8 cellular contexts compared by ENCODE assay signal in the genomic region with DNA sequence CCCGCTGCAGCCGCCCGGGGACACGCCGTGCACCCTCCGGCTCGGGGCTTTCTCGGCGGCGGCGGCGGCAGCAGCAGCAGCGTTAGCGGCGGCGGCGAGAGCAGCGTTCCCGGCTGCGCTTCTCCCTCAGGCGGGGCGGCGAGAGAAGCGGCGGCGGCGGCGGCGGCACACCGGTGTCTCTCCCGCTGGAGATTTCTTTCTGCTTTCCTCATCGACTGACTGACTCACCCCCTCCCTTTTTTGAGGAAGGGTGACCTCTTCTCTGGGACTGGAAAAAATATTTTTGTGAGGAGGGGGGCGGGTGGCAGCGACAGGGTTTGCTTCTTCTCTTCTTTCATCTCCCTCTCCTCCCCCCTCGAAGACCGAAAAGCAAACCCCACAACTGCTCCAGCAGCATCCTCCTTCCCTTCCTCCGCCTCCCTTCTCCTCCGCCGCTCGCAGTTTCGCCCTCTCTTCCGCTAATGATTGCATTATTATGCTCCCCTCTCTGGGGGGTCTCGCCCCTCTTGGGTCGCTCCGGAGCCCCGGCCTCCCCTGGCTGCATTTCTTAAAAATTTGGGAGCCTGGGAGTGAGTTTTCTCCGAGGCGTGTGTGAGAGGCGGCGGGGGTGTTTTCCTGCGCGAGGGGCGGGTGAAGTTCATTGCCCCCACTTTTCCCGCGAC. TPM values are rescaled to one million over a fixed set of nuclear protein-coding genes. Genes with fewer than 3 reads are reported as not detected.
A peak's percentile ranks its signal among the peaks of the same experiment; 100 is the strongest.
DNase-seq lines count a peak whose midpoint lies in the region; ATAC-seq and TF ChIP-seq lines count a peak whose summit lies in the region.

No MANE protein-coding gene starts in this region.

- H3K4me1 ChIP-seq in foreskin keratinocyte (no peaks in the 10 kb centered on the region), ovary (ENCODE audit: insufficient read depth) (peaks cover 6% of the 10 kb centered on the region)

- ATAC-seq in foreskin keratinocyte (peak; percentile 30), HG02981 (IDR thresholded peaks at IDR 0.05; ENCODE audit: unreplicated experiment) (no peak), HG03045 (IDR thresholded peaks at IDR 0.05; ENCODE audit: unreplicated experiment) (no peak)

- no peak for TF ChIP-seq EP300 in ovary (IDR thresholded peaks at IDR 0.05)

- TF ChIP-seq POLR2A in ovary (IDR thresholded peaks at IDR 0.05): peak; percentile 15

- H3K36me3 ChIP-seq in WERI-Rb-1 (0 out of 2 replicates have a peak, but pooled peaks cover 4% of the 10 kb centered on the region), ovary (no peaks in the 10 kb centered on the region)

- H3K27me3 ChIP-seq in WERI-Rb-1 (ENCODE audit: insufficient read depth, low read depth, severe bottlenecking) (no peaks in the 10 kb centered on the region), foreskin keratinocyte (peaks cover 68% of the 10 kb centered on the region), ovary (no peaks in the 10 kb centered on the region)

- H3K4me3 ChIP-seq in WERI-Rb-1 (ENCODE audit: low read depth, low read length): peak overlapping the region; percentile 91
- H3K4me3 ChIP-seq in ovary: peak overlapping the region; percentile 81

- WGBS in ovary, 3 donors: 0 to 1% (median 1%) methylated on average over 55 of the region's 55 CpGs

- H3K27ac ChIP-seq in WERI-Rb-1 (peak overlapping the region; percentile 67), foreskin keratinocyte (no peak overlapping the region), ovary (peak overlapping the region; percentile 74 to 95)

- TF ChIP-seq CTCF in WERI-Rb-1 (IDR thresholded peaks at IDR 0.05; ENCODE audit: low read depth, low read length) (no peak), foreskin keratinocyte (conservative IDR thresholded peaks at IDR 0.05) (no peak), ovary (IDR thresholded peaks at IDR 0.05) (no peak)

- intact Hi-C loops in ovary (cut with DNase I): loop anchor here in 1 of 4 donors (10.0 kb wide), 1 partner anchor 1096 kb away; no protein-coding TSS in a partner anchor

- no peaks in the 10 kb centered on the region for H3K9me3 ChIP-seq in WERI-Rb-1 (ENCODE audit: severe bottlenecking)
- H3K9me3 ChIP-seq in ovary: no peaks in the 10 kb centered on the region

- DNase-seq in DMS53 treated with DMSO at 0.1 percent for 48 hours (lab: John Stamatoyannopoulos, UW; ENCODE audit: unreplicated experiment): peak; percentile 70
- peak; percentile 2 for DNase-seq in HT1080 (ENCODE audit: low read depth)
- DNase-seq in WERI-Rb-1: peak; percentile 35
- DNase-seq in foreskin keratinocyte: peak in 1 of 2 donors; percentile 30
- peak in 3 of 5 donors; percentile 29 to 64 (median 64) for DNase-seq in ovary
- DNase-seq in stimulated activated CD4-positive, alpha-beta T cell treated with anti-CD3 and anti-CD28 coated beads, Interleukin-4, amount 100 ng/mL, for 4 hours: no peak

RNA-seq across cellular contexts. Expression of gene AUTS2, which starts 0.3 kb away (rescaled TPM):
- total RNA-seq in HT1080 (2014; rRNA removed; shearing (Covaris generic)): 2.8 and 4.6 TPM in 2 replicates
- 11.0 and 14.3 TPM in 2 replicates for polyA plus RNA-seq in HT1080 (2015; cell fraction: cytosol; rRNA removed)
- polyA plus RNA-seq in HT1080 (2015; cell fraction: nucleus; rRNA removed): 34.1 and 44.4 TPM in 2 replicates
- total RNA-seq in foreskin keratinocyte: 7.4 and 9.8 TPM in 2 replicates
- polyA plus RNA-seq in foreskin keratinocyte: 1.7 and 2.8 TPM in 2 replicates
- total RNA-seq in ovary: 10 to 100 TPM; 35.4 to 60.9 (median 47.8) TPM
- polyA plus RNA-seq in ovary: 10 to 100 TPM; 18.3 to 22.0 TPM

Comparison
In these comparisons a context has a peak if more than half of its experiments do, and no peak if none do; other contexts are left out.
1. DNase-seq: peak in DMS53 treated with DMSO at 0.1 percent for 48 hours (single experiment), HT1080 (single experiment), WERI-Rb-1 (single experiment) and ovary (3 of 5); none in stimulated activated CD4-positive, alpha-beta T cell treated with anti-CD3 and anti-CD28 coated beads, Interleukin-4, amount 100 ng/mL, for 4 hours (0 of 2).